Comparison of ENCODE assay signal across 8 cellular contexts in the genomic region with DNA sequence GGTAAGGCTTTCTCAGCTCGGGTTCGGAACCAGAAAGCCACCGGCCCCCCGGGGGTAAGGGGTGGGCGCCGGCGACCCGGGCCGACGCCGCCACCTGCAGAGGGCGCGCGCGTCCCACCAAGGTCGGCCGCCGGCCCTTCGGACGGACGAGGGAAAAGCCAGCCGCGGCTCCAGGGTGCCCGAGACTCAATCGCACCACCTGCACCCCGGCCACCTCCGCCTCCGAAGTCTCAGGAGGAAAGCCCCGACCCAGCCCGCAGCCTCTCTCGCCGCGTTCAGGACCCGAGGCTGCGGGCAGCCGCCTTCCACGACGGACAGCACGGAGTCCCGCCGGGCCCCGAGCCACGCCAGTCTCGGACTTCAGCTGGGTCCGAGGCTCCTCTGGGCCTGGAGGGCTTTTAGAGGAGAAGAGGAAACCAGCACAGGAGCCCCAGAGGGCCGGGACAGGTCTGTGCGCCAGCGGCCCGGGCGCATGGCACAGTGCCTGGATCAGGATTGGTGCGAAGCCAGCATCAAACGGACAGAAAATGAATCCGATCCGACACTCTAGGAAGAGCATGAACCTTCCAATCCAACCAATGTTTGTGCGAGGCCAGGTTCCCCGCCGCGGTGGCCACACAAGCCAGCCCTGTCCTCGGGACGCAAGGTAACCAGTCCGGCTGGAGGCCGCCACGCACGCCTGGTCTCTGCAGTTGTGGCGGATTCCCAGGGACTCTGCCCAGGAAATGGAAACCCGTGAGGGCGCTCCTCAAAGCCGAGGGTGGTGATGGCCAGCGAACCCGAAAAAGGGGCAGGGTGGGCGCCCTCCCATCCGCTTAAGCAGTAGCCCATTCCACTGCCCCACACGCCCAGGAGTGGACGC. TPM values are rescaled to one million over a fixed set of nuclear protein-coding genes. Genes with fewer than 3 reads are reported as not detected.
DNase-seq lines count a peak whose midpoint lies in the region; ATAC-seq and TF ChIP-seq lines count a peak whose summit lies in the region.

No MANE protein-coding gene starts in this region.

- peak overlapping the region; percentile 51 for H3K9ac ChIP-seq in mesendoderm (ENCODE audit: low read length)

- peaks cover 3% of the 10 kb centered on the region for H3K4me1 ChIP-seq in mesendoderm (ENCODE audit: control insufficient read depth, low read depth, low read length)

- DNase-seq in NCI-H526 (lab: John Stamatoyannopoulos, UW) (peak; percentile 21 to 78), NCI-H526 treated with DMSO at 0.1 percent for 48 hours (lab: John Stamatoyannopoulos, UW) (no peak), NB4 (ENCODE audit: low read depth) (peak; percentile 70), dorsolateral prefrontal cortex (no peak), mesendoderm (peak; percentile 44), cerebellum (ENCODE audit: low spot score) (no peak)

- ATAC-seq in GM19463 (IDR thresholded peaks at IDR 0.05; ENCODE audit: unreplicated experiment), result no peak
- ATAC-seq in GM18870 (IDR thresholded peaks at IDR 0.05; ENCODE audit: unreplicated experiment), result no peak

- TF ChIP-seq CTCF in NB4 (IDR thresholded peaks at IDR 0.05; ENCODE audit: low read depth, low read length) (peak; percentile 64), dorsolateral prefrontal cortex (IDR thresholded peaks at IDR 0.05 in 54 of 56, conservative IDR thresholded peaks at IDR 0.05 in 2 of 56; ENCODE audit: low read depth in 1 of 56, partially characterized antibody in 56 of 56) (peak; percentile 23 to 94 (median 76))

- H3K4me2 ChIP-seq in mesendoderm (ENCODE audit: low read length), result peak overlapping the region; percentile 62

- H3K27ac ChIP-seq in dorsolateral prefrontal cortex (no peak overlapping the region), mesendoderm (ENCODE audit: low read depth, low read length) (no peak overlapping the region)

- H2BK120ac ChIP-seq in mesendoderm (ENCODE audit: low read depth, low read length), result no peak overlapping the region

- no peak overlapping the region for H2BK15ac ChIP-seq in mesendoderm (replicated peaks; ENCODE audit: low read depth)

- H3K56ac ChIP-seq in mesendoderm (ENCODE audit: low read length), result peak overlapping the region; percentile 78

- H4K5ac ChIP-seq in mesendoderm (ENCODE audit: low read length), result no peak overlapping the region

- H2BK5ac ChIP-seq in mesendoderm (ENCODE audit: low read length), result no peak overlapping the region

- no CpG with 5 or more reads among the region's 74 CpGs for WGBS in mesendoderm (ENCODE audit: extremely low coverage, insufficient coverage, low lambda C conversion rate)

- no peaks in the 10 kb centered on the region for H3K79me2 ChIP-seq in mesendoderm (ENCODE audit: control insufficient read depth, insufficient read depth, low read length)

- H3K79me1 ChIP-seq in mesendoderm (ENCODE audit: low read length), result no peaks in the 10 kb centered on the region

- no peak overlapping the region for H3K4ac ChIP-seq in mesendoderm (ENCODE audit: low read depth, low read length)

- H3K4me3 ChIP-seq in NB4 (ENCODE audit: low read depth, low read length) (no peak overlapping the region), dorsolateral prefrontal cortex (peak overlapping the region in 22 of 59 donors; percentile 5 to 42 (median 21)), mesendoderm (ENCODE audit: low read length) (no peak overlapping the region)

- H4K8ac ChIP-seq in mesendoderm (ENCODE audit: low read depth, low read length), result no peak overlapping the region

- H3K27me3 ChIP-seq in dorsolateral prefrontal cortex (peaks cover 10 to 97% (median 60%) of the 10 kb centered on the region in 45 donors), mesendoderm (ENCODE audit: insufficient read depth, low read length, poor library complexity) (peaks cover 55% of the 10 kb centered on the region)

- H3K36me3 ChIP-seq in mesendoderm (ENCODE audit: control insufficient read depth, insufficient read depth, low read length), result no peaks in the 10 kb centered on the region

- TF ChIP-seq POLR2A in NB4 (IDR thresholded peaks at IDR 0.05; ENCODE audit: extremely low read depth, insufficient read length), result no peak

- no peak overlapping the region for H3K23ac ChIP-seq in mesendoderm (ENCODE audit: low read length)

- H3K18ac ChIP-seq in mesendoderm (ENCODE audit: low read length), result no peak overlapping the region

- intact Hi-C loops in dorsolateral prefrontal cortex (cut with DNase I), result loop anchor here (2.0 to 10.0 kb wide), 4 partner anchors 127 to 625 kb away; a partner anchor contains a TSS

- H2AK5ac ChIP-seq in mesendoderm (ENCODE audit: low read length), result no peak overlapping the region

RNA-seq across cellular contexts. Expression of a gene that starts 6.7 kb away (rescaled TPM):
- 10 to 100 TPM in 2 of 120 experiments, 1 to 10 TPM in 118; 1.5 to 10.3 (median 5.0) TPM for total RNA-seq in dorsolateral prefrontal cortex
- polyA plus RNA-seq in mesendoderm (2013, experiment 1 of 2), result 0.17 TPM
- 0.34 TPM for polyA plus RNA-seq in mesendoderm (2013, experiment 2 of 2)
- 7.4 TPM for total RNA-seq in cerebellum

RNA-seq across cellular contexts. Expression of a gene that starts 12.2 kb away (rescaled TPM):
- total RNA-seq in dorsolateral prefrontal cortex (1 to 10 TPM in 103 of 120 experiments, under 1 TPM in 16, not detected in 1; 0.44 to 4.2 (median 1.8) TPM), cerebellum (19.9 TPM)
- polyA plus RNA-seq in mesendoderm (2013, experiment 1 of 2), result 25.1 TPM
- polyA plus RNA-seq in mesendoderm (2013, experiment 2 of 2), result 25.0 TPM

RNA-seq across cellular contexts. Expression of a gene that starts 49.1 kb away (rescaled TPM):
- total RNA-seq in dorsolateral prefrontal cortex (10 to 100 TPM; 26.4 to 54.9 (median 35.9) TPM), cerebellum (15.4 TPM)
- 3.7 TPM for polyA plus RNA-seq in mesendoderm (2013, experiment 1 of 2)
- polyA plus RNA-seq in mesendoderm (2013, experiment 2 of 2), result 3.6 TPM

RNA-seq across cellular contexts. Expression of a gene that starts 59.4 kb away (rescaled TPM):
- under 1 TPM in 1 of 120 experiments, not detected in 119; 0.42 TPM for total RNA-seq in dorsolateral prefrontal cortex
- polyA plus RNA-seq in mesendoderm (2013, experiment 1 of 2), result not detected
- polyA plus RNA-seq in mesendoderm (2013, experiment 2 of 2), result not detected
- total RNA-seq in cerebellum, result not detected

Comparison
In these comparisons a context has a peak if more than half of its experiments do, and no peak if none do; other contexts are left out.
1. DNase-seq: peak in NCI-H526 (2 of 2), NB4 (single experiment) and mesendoderm (single experiment); none in NCI-H526 treated with DMSO at 0.1 percent for 48 hours (single experiment), dorsolateral prefrontal cortex (0 of 10) and cerebellum (single experiment).